ENCODE assay signal across 1 cellular context in the genomic region with DNA sequence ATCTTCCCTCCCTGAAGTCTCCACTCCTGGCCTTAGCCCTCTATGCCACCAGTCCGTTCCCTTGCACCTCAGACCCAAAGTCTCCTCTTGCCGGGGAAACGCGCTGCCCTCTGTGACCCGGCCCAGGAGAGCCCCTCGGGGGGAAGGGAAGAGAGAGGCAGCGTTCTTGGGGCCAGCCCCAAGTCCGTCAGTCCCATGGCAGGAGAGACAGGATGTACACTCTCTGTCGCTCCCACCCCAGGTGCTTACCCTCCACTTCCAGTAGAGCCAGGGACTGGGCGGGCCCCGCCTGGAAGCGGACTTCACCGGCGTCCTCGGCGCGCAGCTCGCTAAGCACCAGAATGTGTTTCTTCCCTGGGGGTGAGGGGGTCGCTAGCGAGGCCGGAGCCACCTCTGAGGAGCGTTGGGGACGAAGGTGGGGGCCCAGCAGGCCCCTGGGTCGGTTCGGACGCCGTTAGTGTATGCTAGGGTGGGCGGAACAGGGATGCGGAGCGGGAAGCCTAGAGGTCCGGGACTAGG.
TF ChIP-seq lines count a peak whose summit lies in the region.

No MANE protein-coding gene starts in this region.

TF ChIP-seq in HepG2, 621 proteins besides CTCF, POLR2A, EP300 and RAD21 (continued from another document and continues in another):
- no peak for TF ChIP-seq RNF219 (CRISPR knock-in tag; IDR thresholded peaks at IDR 0.05)
- TF ChIP-seq BCL6 (CRISPR knock-in tag; IDR thresholded peaks at IDR 0.05): no peak
- TF ChIP-seq SRSF9 (IDR thresholded peaks at IDR 0.05; ENCODE audit: borderline replicate concordance, insufficient read depth, low read depth, low read length, poor library complexity, severe bottlenecking): no peak
- TF ChIP-seq, protein P1, sequence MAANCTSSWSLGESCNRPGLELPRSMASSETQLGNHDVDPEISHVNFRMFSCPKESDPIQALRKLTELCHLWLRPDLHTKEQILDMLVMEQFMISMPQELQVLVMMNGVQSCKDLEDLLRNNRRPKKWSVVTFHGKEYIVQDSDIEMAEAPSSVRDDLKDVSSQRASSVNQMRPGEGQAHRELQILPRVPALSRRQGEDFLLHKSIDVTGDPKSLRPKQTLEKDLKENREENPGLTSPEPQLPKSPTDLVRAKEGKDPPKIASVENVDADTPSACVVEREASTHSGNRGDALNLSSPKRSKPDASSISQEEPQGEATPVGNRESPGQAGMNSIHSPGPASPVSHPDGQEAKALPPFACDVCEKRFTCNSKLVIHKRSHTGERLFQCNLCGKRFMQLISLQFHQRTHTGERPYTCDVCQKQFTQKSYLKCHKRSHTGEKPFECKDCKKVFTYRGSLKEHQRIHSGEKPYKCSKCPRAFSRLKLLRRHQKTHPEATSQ (CRISPR knock-in tag; IDR thresholded peaks at IDR 0.05; ENCODE audit: borderline replicate concordance): no peak
- no peak; the same call in 1 of the 2 replicates for TF ChIP-seq ZNF124 (CRISPR knock-in tag; IDR thresholded peaks at IDR 0.05)
- TF ChIP-seq, protein P2, sequence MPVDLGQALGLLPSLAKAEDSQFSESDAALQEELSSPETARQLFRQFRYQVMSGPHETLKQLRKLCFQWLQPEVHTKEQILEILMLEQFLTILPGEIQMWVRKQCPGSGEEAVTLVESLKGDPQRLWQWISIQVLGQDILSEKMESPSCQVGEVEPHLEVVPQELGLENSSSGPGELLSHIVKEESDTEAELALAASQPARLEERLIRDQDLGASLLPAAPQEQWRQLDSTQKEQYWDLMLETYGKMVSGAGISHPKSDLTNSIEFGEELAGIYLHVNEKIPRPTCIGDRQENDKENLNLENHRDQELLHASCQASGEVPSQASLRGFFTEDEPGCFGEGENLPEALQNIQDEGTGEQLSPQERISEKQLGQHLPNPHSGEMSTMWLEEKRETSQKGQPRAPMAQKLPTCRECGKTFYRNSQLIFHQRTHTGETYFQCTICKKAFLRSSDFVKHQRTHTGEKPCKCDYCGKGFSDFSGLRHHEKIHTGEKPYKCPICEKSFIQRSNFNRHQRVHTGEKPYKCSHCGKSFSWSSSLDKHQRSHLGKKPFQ (CRISPR knock-in tag; IDR thresholded peaks at IDR 0.05; ENCODE audit: insufficient replicate concordance): no peak
- TF ChIP-seq ZNF337 (CRISPR knock-in tag; IDR thresholded peaks at IDR 0.05; ENCODE audit: borderline replicate concordance, low read depth): no peak
- no peak for TF ChIP-seq RFX5 (IDR thresholded peaks at IDR 0.05; ENCODE audit: low read depth, low read length)
- peak; percentile 88 for TF ChIP-seq SRY (CRISPR knock-in tag; IDR thresholded peaks at IDR 0.05)
- no peak for TF ChIP-seq ZNF260 (CRISPR knock-in tag; IDR thresholded peaks at IDR 0.05; ENCODE audit: borderline replicate concordance, low read depth)
- no peak for TF ChIP-seq MEIS1 (CRISPR knock-in tag; IDR thresholded peaks at IDR 0.05; ENCODE audit: borderline replicate concordance)
- no peak for TF ChIP-seq ZBTB14 (CRISPR knock-in tag; IDR thresholded peaks at IDR 0.05)
- TF ChIP-seq ZNF335 (CRISPR knock-in tag; IDR thresholded peaks at IDR 0.05): no peak
- TF ChIP-seq, protein P3, sequence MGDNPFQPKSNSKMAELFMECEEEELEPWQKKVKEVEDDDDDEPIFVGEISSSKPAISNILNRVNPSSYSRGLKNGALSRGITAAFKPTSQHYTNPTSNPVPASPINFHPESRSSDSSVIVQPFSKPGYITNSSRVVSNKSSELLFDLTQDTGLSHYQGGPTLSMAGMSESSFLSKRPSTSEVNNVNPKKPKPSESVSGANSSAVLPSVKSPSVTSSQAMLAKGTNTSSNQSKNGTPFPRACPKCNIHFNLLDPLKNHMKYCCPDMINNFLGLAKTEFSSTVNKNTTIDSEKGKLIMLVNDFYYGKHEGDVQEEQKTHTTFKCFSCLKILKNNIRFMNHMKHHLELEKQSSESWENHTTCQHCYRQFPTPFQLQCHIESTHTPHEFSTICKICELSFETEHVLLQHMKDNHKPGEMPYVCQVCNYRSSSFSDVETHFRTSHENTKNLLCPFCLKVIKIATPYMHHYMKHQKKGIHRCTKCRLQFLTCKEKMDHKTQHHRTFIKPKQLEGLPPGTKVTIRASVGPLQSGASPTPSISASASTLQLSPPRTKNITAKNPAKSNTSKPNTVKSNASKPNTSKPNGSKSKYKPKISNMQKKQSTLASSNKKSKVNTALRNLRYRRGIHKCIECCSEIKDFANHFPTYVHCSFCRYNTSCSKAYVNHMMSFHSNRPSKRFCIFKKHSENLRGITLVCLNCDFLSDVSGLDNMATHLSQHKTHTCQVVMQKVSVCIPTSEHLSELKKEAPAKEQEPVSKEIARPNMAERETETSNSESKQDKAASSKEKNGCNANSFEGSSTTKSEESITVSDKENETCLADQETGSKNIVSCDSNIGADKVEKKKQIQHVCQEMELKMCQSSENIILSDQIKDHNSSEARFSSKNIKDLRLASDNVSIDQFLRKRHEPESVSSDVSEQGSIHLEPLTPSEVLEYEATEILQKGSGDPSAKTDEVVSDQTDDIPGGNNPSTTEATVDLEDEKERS (CRISPR knock-in tag; IDR thresholded peaks at IDR 0.05): peak; percentile 66; the same call in 1 of the 2 replicates
- TF ChIP-seq ZGPAT (CRISPR knock-in tag; IDR thresholded peaks at IDR 0.05): no peak
- TF ChIP-seq YEATS4 (CRISPR knock-in tag; IDR thresholded peaks at IDR 0.05; ENCODE audit: borderline replicate concordance): peak; percentile 2; the same call in 1 of the 2 replicates
- TF ChIP-seq MYC (CRISPR knock-in tag; IDR thresholded peaks at IDR 0.05; ENCODE audit: borderline replicate concordance): no peak
- TF ChIP-seq KLF15 (CRISPR knock-in tag; IDR thresholded peaks at IDR 0.05; ENCODE audit: borderline replicate concordance): no peak
- no peak for TF ChIP-seq ARHGAP35 (CRISPR knock-in tag; IDR thresholded peaks at IDR 0.05; ENCODE audit: borderline replicate concordance)
- TF ChIP-seq, protein P4, sequence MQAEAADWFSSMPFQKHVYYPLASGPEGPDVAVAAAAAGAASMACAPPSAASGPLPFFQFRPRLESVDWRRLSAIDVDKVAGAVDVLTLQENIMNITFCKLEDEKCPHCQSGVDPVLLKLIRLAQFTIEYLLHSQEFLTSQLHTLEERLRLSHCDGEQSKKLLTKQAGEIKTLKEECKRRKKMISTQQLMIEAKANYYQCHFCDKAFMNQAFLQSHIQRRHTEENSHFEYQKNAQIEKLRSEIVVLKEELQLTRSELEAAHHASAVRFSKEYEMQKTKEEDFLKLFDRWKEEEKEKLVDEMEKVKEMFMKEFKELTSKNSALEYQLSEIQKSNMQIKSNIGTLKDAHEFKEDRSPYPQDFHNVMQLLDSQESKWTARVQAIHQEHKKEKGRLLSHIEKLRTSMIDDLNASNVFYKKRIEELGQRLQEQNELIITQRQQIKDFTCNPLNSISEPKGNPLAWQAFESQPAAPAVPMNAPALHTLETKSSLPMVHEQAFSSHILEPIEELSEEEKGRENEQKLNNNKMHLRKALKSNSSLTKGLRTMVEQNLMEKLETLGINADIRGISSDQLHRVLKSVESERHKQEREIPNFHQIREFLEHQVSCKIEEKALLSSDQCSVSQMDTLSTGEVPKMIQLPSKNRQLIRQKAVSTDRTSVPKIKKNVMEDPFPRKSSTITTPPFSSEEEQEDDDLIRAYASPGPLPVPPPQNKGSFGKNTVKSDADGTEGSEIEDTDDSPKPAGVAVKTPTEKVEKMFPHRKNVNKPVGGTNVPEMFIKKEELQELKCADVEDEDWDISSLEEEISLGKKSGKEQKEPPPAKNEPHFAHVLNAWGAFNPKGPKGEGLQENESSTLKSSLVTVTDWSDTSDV (CRISPR knock-in tag; IDR thresholded peaks at IDR 0.05): no peak
- no peak for TF ChIP-seq SATB2 (CRISPR knock-in tag; IDR thresholded peaks at IDR 0.05)
- no peak for TF ChIP-seq MTF2 (CRISPR knock-in tag; IDR thresholded peaks at IDR 0.05; ENCODE audit: borderline replicate concordance)
- no peak for TF ChIP-seq NR2C2 (CRISPR knock-in tag; IDR thresholded peaks at IDR 0.05; ENCODE audit: borderline replicate concordance)
- no peak for TF ChIP-seq ZNF451 (CRISPR knock-in tag; IDR thresholded peaks at IDR 0.05)
- TF ChIP-seq MAZ (IDR thresholded peaks at IDR 0.05; ENCODE audit: borderline replicate concordance, low read depth, low read length): no peak
- no peak for TF ChIP-seq MAZ (CRISPR knock-in tag; IDR thresholded peaks at IDR 0.05; ENCODE audit: low read depth)
- no peak for TF ChIP-seq LBX2 (CRISPR knock-in tag; IDR thresholded peaks at IDR 0.05; ENCODE audit: borderline replicate concordance)
- no peak for TF ChIP-seq ZNF430 (CRISPR knock-in tag; IDR thresholded peaks at IDR 0.05)
- TF ChIP-seq CERS6 (CRISPR knock-in tag; IDR thresholded peaks at IDR 0.05): no peak
- no peak for TF ChIP-seq CBX2 (IDR thresholded peaks at IDR 0.05; ENCODE audit: low read depth, low read length)
- no peak for TF ChIP-seq CBX2 (CRISPR knock-in tag; IDR thresholded peaks at IDR 0.05; ENCODE audit: low read depth)
- peak; percentile 80; the same call in 1 of the 2 replicates for TF ChIP-seq ZFP36L1 (CRISPR knock-in tag; IDR thresholded peaks at IDR 0.05)
- TF ChIP-seq, protein P5, sequence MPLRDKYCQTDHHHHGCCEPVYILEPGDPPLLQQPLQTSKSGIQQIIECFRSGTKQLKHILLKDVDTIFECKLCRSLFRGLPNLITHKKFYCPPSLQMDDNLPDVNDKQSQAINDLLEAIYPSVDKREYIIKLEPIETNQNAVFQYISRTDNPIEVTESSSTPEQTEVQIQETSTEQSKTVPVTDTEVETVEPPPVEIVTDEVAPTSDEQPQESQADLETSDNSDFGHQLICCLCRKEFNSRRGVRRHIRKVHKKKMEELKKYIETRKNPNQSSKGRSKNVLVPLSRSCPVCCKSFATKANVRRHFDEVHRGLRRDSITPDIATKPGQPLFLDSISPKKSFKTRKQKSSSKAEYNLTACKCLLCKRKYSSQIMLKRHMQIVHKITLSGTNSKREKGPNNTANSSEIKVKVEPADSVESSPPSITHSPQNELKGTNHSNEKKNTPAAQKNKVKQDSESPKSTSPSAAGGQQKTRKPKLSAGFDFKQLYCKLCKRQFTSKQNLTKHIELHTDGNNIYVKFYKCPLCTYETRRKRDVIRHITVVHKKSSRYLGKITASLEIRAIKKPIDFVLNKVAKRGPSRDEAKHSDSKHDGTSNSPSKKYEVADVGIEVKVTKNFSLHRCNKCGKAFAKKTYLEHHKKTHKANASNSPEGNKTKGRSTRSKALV (CRISPR knock-in tag; IDR thresholded peaks at IDR 0.05): peak; percentile 16; the same call in 1 of the 2 replicates
- no peak for TF ChIP-seq NFIB (CRISPR knock-in tag; IDR thresholded peaks at IDR 0.05; ENCODE audit: borderline replicate concordance)
- TF ChIP-seq ZNF629 (CRISPR knock-in tag; conservative IDR thresholded peaks at IDR 0.05): no peak
- TF ChIP-seq CEBPB (IDR thresholded peaks at IDR 0.05; ENCODE audit: borderline replicate concordance, low read depth, low read length): no peak
- TF ChIP-seq HOXA9 (CRISPR knock-in tag; IDR thresholded peaks at IDR 0.05; ENCODE audit: borderline replicate concordance): peak; percentile 67; the same call in 1 of the 2 replicates
- TF ChIP-seq ZNF550 (CRISPR knock-in tag; IDR thresholded peaks at IDR 0.05; ENCODE audit: borderline replicate concordance): no peak
